ENCODE assay signal across 14 cellular contexts in the genomic region with DNA sequence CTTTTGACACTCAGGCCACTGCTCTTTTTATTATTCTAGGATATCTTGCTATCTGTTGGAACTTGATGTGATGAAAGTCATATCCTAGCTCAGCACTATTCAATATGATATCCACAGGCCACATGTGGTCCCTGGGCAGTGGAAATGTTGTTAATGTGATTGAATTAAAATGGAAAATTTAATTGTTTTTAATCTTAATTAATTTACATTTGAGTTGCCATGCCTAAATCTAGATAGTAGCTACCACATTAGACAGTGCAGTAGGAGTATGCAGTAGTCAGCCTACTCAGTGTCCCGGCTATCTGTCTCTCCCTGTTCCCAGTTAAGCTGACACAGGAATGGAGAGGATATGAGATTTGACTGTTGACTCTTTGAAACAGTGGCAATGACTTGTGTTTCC.
"Had no signal": no experiment of that assay in that cellular context is flagged by ENCODE, and none has a peak within 500 bp of the region (broad histone marks: within the 10 kb centered on the region; RNA-seq: fewer than 3 reads in every experiment).

No MANE protein-coding gene starts in this region.

- H3K27ac ChIP-seq: PC-9, RWPE1, SJCRH30 had no signal

- ATAC-seq: Panc1 had no signal

- H3K4me3 ChIP-seq: MG63, PC-9, SJCRH30 had no signal

- DNase-seq: MG63, NCI-H1694, NCI-H187, NCI-H1930, NCI-H2029 treated with DMSO at 0.1 percent for 48 hours, NCI-H2081 treated with DMSO at 0.1 percent for 48 hours, NCI-H2107, NCI-H2171, NCI-H774, SIG-M5 had no signal

- H3K27me3 ChIP-seq: MG63, SJCRH30 had no signal

- H2AFZ ChIP-seq: PC-9 had no signal

- H3K36me3 ChIP-seq: MG63, SJCRH30 had no signal

- H3K9me3 ChIP-seq: MG63, SJCRH30 had no signal
